1 cellular context compared by ENCODE assay signal in genomic region chr22:35299717-35300497, GRCh38.
TF ChIP-seq lines count a peak whose summit lies in the region.

TOM1 (plus strand) TSS chr22:35299894; CDS start chr22:35299929, 35 bp downstream.

TF ChIP-seq in HepG2, 621 proteins besides CTCF, POLR2A, EP300 and RAD21 (continued from another document and continues in another):
- no peak for TF ChIP-seq ZBTB49 (CRISPR knock-in tag; IDR thresholded peaks at IDR 0.05; ENCODE audit: borderline replicate concordance)
- TF ChIP-seq IKZF1 (IDR thresholded peaks at IDR 0.05) = no peak
- no peak for TF ChIP-seq TCF7L2 (IDR thresholded peaks at IDR 0.05; ENCODE audit: low read depth, low read length)
- no peak for TF ChIP-seq JUND (CRISPR knock-in tag; IDR thresholded peaks at IDR 0.05)
- peak; percentile 93 for TF ChIP-seq TFE3 (CRISPR knock-in tag; IDR thresholded peaks at IDR 0.05)
- peak; percentile 76 for TF ChIP-seq NR0B2 (CRISPR knock-in tag; IDR thresholded peaks at IDR 0.05)
- TF ChIP-seq ZNF3 (CRISPR knock-in tag; IDR thresholded peaks at IDR 0.05) = no peak
- peak; percentile 90; the same call in 1 of the 2 replicates for TF ChIP-seq CENPBD1 (CRISPR knock-in tag; IDR thresholded peaks at IDR 0.05; ENCODE audit: borderline replicate concordance, low read depth)
- TF ChIP-seq ASH2L (IDR thresholded peaks at IDR 0.05; ENCODE audit: insufficient read length, low read depth, low read length) = peak; percentile 66
- TF ChIP-seq ZC3H13 (CRISPR knock-in tag; IDR thresholded peaks at IDR 0.05) = peak; percentile 73
- no peak for TF ChIP-seq RCOR2 (CRISPR knock-in tag; IDR thresholded peaks at IDR 0.05)
- peak; percentile 93 for TF ChIP-seq CEBPZ (IDR thresholded peaks at IDR 0.05; ENCODE audit: low read length)
- TF ChIP-seq CSRNP1 (CRISPR knock-in tag; IDR thresholded peaks at IDR 0.05) = peak; percentile 76; the same call in 1 of the 2 replicates
- TF ChIP-seq ZBTB46 (CRISPR knock-in tag; IDR thresholded peaks at IDR 0.05; ENCODE audit: borderline replicate concordance) = no peak
- TF ChIP-seq ZNF17 (CRISPR knock-in tag; IDR thresholded peaks at IDR 0.05) = no peak
- TF ChIP-seq CBX5 (CRISPR knock-in tag; IDR thresholded peaks at IDR 0.05; ENCODE audit: borderline replicate concordance) = peak; percentile 45; the same call in 1 of the 2 replicates
- 0 out of 2 replicates have a peak, but pooled peaks have one; percentile 9 for TF ChIP-seq RFX5 (IDR thresholded peaks at IDR 0.05; ENCODE audit: low read depth, low read length)
- TF ChIP-seq PRDM15 (CRISPR knock-in tag; IDR thresholded peaks at IDR 0.05) = no peak
- no peak for TF ChIP-seq SMARCC2 (IDR thresholded peaks at IDR 0.05)
- TF ChIP-seq KDM2A (CRISPR knock-in tag; IDR thresholded peaks at IDR 0.05; ENCODE audit: borderline replicate concordance, low read depth) = peak; percentile 98
- TF ChIP-seq ZNF33B (CRISPR knock-in tag; IDR thresholded peaks at IDR 0.05) = no peak
- 0 out of 2 replicates have a peak, but pooled peaks have one; percentile 35 for TF ChIP-seq ZNF652 (CRISPR knock-in tag; IDR thresholded peaks at IDR 0.05; ENCODE audit: borderline replicate concordance, low read depth)
- TF ChIP-seq ZNF644 (CRISPR knock-in tag; IDR thresholded peaks at IDR 0.05; ENCODE audit: low read depth) = no peak
- TF ChIP-seq HMG20B (CRISPR knock-in tag; conservative IDR thresholded peaks at IDR 0.05) = no peak
- no peak for TF ChIP-seq ZFP82 (CRISPR knock-in tag; IDR thresholded peaks at IDR 0.05; ENCODE audit: borderline replicate concordance)
- peak; percentile 68; the same call in 1 of the 2 replicates for TF ChIP-seq NFKB2 (CRISPR knock-in tag; IDR thresholded peaks at IDR 0.05; ENCODE audit: borderline replicate concordance)
- no peak for TF ChIP-seq ZNF562 (CRISPR knock-in tag; IDR thresholded peaks at IDR 0.05; ENCODE audit: borderline replicate concordance)
- 0 out of 2 replicates have a peak, but pooled peaks have one; percentile 55 for TF ChIP-seq AHR (CRISPR knock-in tag; IDR thresholded peaks at IDR 0.05)
- TF ChIP-seq WIZ (CRISPR knock-in tag; IDR thresholded peaks at IDR 0.05) = no peak
- peak; percentile 87 for TF ChIP-seq YEATS4 (CRISPR knock-in tag; IDR thresholded peaks at IDR 0.05; ENCODE audit: borderline replicate concordance)
- TF ChIP-seq ZNF570 (CRISPR knock-in tag; IDR thresholded peaks at IDR 0.05; ENCODE audit: borderline replicate concordance) = 0 out of 2 replicates have a peak, but pooled peaks have one; percentile 47
- no peak for TF ChIP-seq NPAS2 (CRISPR knock-in tag; IDR thresholded peaks at IDR 0.05; ENCODE audit: borderline replicate concordance)
- no peak for TF ChIP-seq GRHL1 (CRISPR knock-in tag; conservative IDR thresholded peaks at IDR 0.05)
- TF ChIP-seq PRDM10 (CRISPR knock-in tag; IDR thresholded peaks at IDR 0.05; ENCODE audit: low read depth) = no peak
- no peak for TF ChIP-seq PRPF4 (IDR thresholded peaks at IDR 0.05; ENCODE audit: low read depth, low read length, poor library complexity, severe bottlenecking)
